In genomic region chr11:57713849-57714248, GRCh38 we compare ENCODE assay signal across 10 cellular contexts. TPM values are rescaled to one million over a fixed set of nuclear protein-coding genes. Genes with fewer than 3 reads are reported as not detected.
A peak's percentile ranks its signal among the peaks of the same experiment; 100 is the strongest.
DNase-seq lines count a peak whose midpoint lies in the region; ATAC-seq, FAIRE-seq and TF ChIP-seq lines count a peak whose summit lies in the region.
"Had no signal": no experiment of that assay in that cellular context is flagged by ENCODE, and none has a peak within 500 bp of the region (broad histone marks: within the 10 kb centered on the region; RNA-seq: fewer than 3 reads in every experiment).

No MANE protein-coding gene starts in this region.

- no peak for TF ChIP-seq RAD21 in HepG2 (CRISPR knock-in tag; IDR thresholded peaks at IDR 0.05)

- H2AFZ ChIP-seq in HepG2 (ENCODE audit: low read length): no peak overlapping the region

- peaks cover 39% of the 10 kb centered on the region for H3K4me1 Mint-ChIP-seq in activated naive CD8-positive, alpha-beta T cell treated with anti-CD3 and anti-CD28 coated beads, Interleukin-2, amount 50 U/mL, for 24 hours

- POLR2A ChIA-PET in HepG2 (lab: Yijun Ruan, JAX): interaction anchor here (1.0 to 1.5 kb wide), 3 partner anchors 9 to 28 kb away, joined by 3 to 6 read pairs (median 3); partner anchors contain the start of gene SELENOH

- H3K36me3 Mint-ChIP-seq in activated naive CD8-positive, alpha-beta T cell treated with anti-CD3 and anti-CD28 coated beads, Interleukin-2, amount 50 U/mL, for 24 hours (ENCODE audit: low read depth): peaks cover 15% of the 10 kb centered on the region

- intact Hi-C loops in HepG2 (cut with micrococcal nuclease; ENCODE audit: unreplicated experiment): loop anchor here (2.0 kb wide), 1 partner anchor 65 kb away; no protein-coding TSS in a partner anchor
- intact Hi-C loops in right lobe of liver (cut with DNase I): no loop called here
- intact Hi-C loops in left lung (cut with DNase I): no loop called here
- intact Hi-C loops in upper lobe of right lung (cut with DNase I): no loop called here

- H3K27me3 Mint-ChIP-seq in activated naive CD8-positive, alpha-beta T cell treated with anti-CD3 and anti-CD28 coated beads, Interleukin-2, amount 50 U/mL, for 24 hours: no peaks in the 10 kb centered on the region

- peaks cover 29% of the 10 kb centered on the region for H3K4me1 ChIP-seq in HepG2 (ENCODE audit: insufficient read depth, low read length)
- H3K4me1 ChIP-seq in right lobe of liver: peaks cover 0 to 33% (median 14%) of the 10 kb centered on the region in 4 donors
- H3K4me1 ChIP-seq in left lung: peaks cover 19 to 49% of the 10 kb centered on the region in 2 donors
- H3K4me1 ChIP-seq in upper lobe of right lung: peaks cover 31% of the 10 kb centered on the region

- H3K27me3 ChIP-seq in HepG2 (ENCODE audit: control insufficient read depth in 1 of 2, insufficient read depth in 2 of 2, low read length in 2 of 2) (no peaks in the 10 kb centered on the region; a peak in 1 of 5 replicates), right lobe of liver (no peaks in the 10 kb centered on the region), left lung (no peaks in the 10 kb centered on the region), upper lobe of right lung (no peaks in the 10 kb centered on the region)

- H3K79me2 ChIP-seq in HepG2 (ENCODE audit: insufficient read depth, low read length): peaks cover 42% of the 10 kb centered on the region

- H3K4me3 ChIP-seq in HepG2 (replicated peaks in 1 of 3; ENCODE audit: insufficient read depth in 1 of 3, low read depth in 2 of 3, low read length in 3 of 3) (peak overlapping the region; percentile 92 to 98 (median 92)), right lobe of liver (peak overlapping the region in 1 of 3 donors; percentile 90), left lung (peak overlapping the region; percentile 97 to 98), upper lobe of right lung (peak overlapping the region; percentile 82)

- TF ChIP-seq CTCF in HepG2 (CRISPR knock-in tag; IDR thresholded peaks at IDR 0.05) (no peak), right lobe of liver (IDR thresholded peaks at IDR 0.05) (no peak), left lung (IDR thresholded peaks at IDR 0.05) (no peak), upper lobe of right lung (IDR thresholded peaks at IDR 0.05) (no peak)

- no peak overlapping the region for H3K27ac ChIP-seq in HepG2 (ENCODE audit: extremely low read length, insufficient read depth, low read length)
- no peak overlapping the region for H3K27ac ChIP-seq in right lobe of liver
- no peak overlapping the region for H3K27ac ChIP-seq in left lung
- no peak overlapping the region for H3K27ac ChIP-seq in upper lobe of right lung

- H3K4me2 ChIP-seq in HepG2 (ENCODE audit: low read depth, low read length): peak overlapping the region; percentile 94

- no peak for FAIRE-seq in HepG2 (lab: Jason Lieb, UNC)

- H3K9ac ChIP-seq in HepG2 (ENCODE audit: insufficient read depth, low read depth, low read length): peak overlapping the region; percentile 91; the same call in 1 of the 2 replicates

- no peak for TF ChIP-seq EP300 in HepG2 (IDR thresholded peaks at IDR 0.05; ENCODE audit: low read depth in 2 of 2, low read length in 2 of 2)
- TF ChIP-seq EP300 in HepG2 (CRISPR knock-in tag; IDR thresholded peaks at IDR 0.05; ENCODE audit: borderline replicate concordance): no peak

- CTCF ChIA-PET in HepG2 (lab: Yijun Ruan, JAX; ENCODE audit: low intra/inter-chr PET ratio, low total read pairs): no interaction called here

- DNase-seq in HepG2 (ENCODE audit: low spot score) (no peak), right lobe of liver (no peak), left lung (no peak), upper lobe of right lung (no peak), ACHN (no peak)
- no peak for DNase-seq in activated naive CD8-positive, alpha-beta T cell treated with anti-CD3 and anti-CD28 coated beads, Interleukin-2, amount 50 U/mL, for 24 hours
- DNase-seq in central memory CD4-positive, alpha-beta T cell: no peak

- no peak for ATAC-seq in HepG2
- ATAC-seq in right lobe of liver: no peak
- ATAC-seq in activated naive CD8-positive, alpha-beta T cell treated with anti-CD3 and anti-CD28 coated beads, Interleukin-2, amount 50 U/mL, for 24 hours: no peak
- no peak for ATAC-seq in left lung
- no peak for ATAC-seq in upper lobe of right lung
- ATAC-seq in HG02610 (IDR thresholded peaks at IDR 0.05; ENCODE audit: unreplicated experiment): no peak

- H3K9me3 ChIP-seq in HepG2 (ENCODE audit: low read length) (no peaks in the 10 kb centered on the region), right lobe of liver (no peaks in the 10 kb centered on the region), left lung (no peaks in the 10 kb centered on the region), upper lobe of right lung (no peaks in the 10 kb centered on the region)

- in situ Hi-C loops in HepG2 (cut with HindIII; ENCODE audit: extremely low pct_ligation_motif_present, low pct_unique_long_range_greater_than_20kb): no loop called here
- in situ Hi-C loops in ACHN (cut with HindIII; ENCODE audit: low pct_ligation_motif_present, low pct_unique_long_range_greater_than_20kb, low sequenced_read_pairs): no loop called here

- no peaks in the 10 kb centered on the region for H4K20me1 ChIP-seq in HepG2 (ENCODE audit: insufficient read depth, low read length)

- peak overlapping the region; percentile 96 for H3K27ac Mint-ChIP-seq in activated naive CD8-positive, alpha-beta T cell treated with anti-CD3 and anti-CD28 coated beads, Interleukin-2, amount 50 U/mL, for 24 hours

- WGBS in HepG2 (ENCODE audit: low lambda C conversion rate): 87% methylated on average over 2 of the region's 2 CpGs
- WGBS in right lobe of liver (ENCODE audit: insufficient coverage, low coverage, low lambda C conversion rate, missing lambda C conversion rate): 88% methylated on average over 2 of the region's 2 CpGs

- H3K36me3 ChIP-seq in HepG2 (replicated peaks in 1 of 2; ENCODE audit: control insufficient read depth in 1 of 2, insufficient read depth in 2 of 2, low read length in 2 of 2) (peaks cover 0 to 7% of the 10 kb centered on the region in 2 experiments; a peak in 3 of 5 replicates), right lobe of liver (no peaks in the 10 kb centered on the region), left lung (peaks cover 0 to 12% of the 10 kb centered on the region in 2 donors), upper lobe of right lung (no peaks in the 10 kb centered on the region)

- TF ChIP-seq POLR2A in HepG2 (IDR thresholded peaks at IDR 0.05; ENCODE audit: insufficient read depth in 1 of 2, low read depth in 2 of 2, low read length in 2 of 2) (no peak), right lobe of liver (IDR thresholded peaks at IDR 0.05) (no peak)

- no peaks in the 10 kb centered on the region for H3K9me3 Mint-ChIP-seq in activated naive CD8-positive, alpha-beta T cell treated with anti-CD3 and anti-CD28 coated beads, Interleukin-2, amount 50 U/mL, for 24 hours

- peak overlapping the region; percentile 99 for H3K4me3 Mint-ChIP-seq in activated naive CD8-positive, alpha-beta T cell treated with anti-CD3 and anti-CD28 coated beads, Interleukin-2, amount 50 U/mL, for 24 hours

- no TSS peak for BruUV-seq in HepG2 (replicated peaks; lab: Mats Ljungman, UMichigan)

RNA-seq across cellular contexts. Expression of gene TMX2, which starts 1.5 kb away (rescaled TPM):
- total RNA-seq in HepG2 (2016; rRNA removed; fragmentation: Illumina TruSeq; extraction: Trizol): 67.0 and 129 TPM in 2 replicates
- 23.9 and 24.2 TPM in 2 replicates for total RNA-seq in HepG2 (2016; cell fraction: cytosol; rRNA removed; fragmentation: Illumina TruSeq; extraction: Trizol; ENCODE audit: low read depth)
- 67.3 and 132 TPM in 2 replicates for total RNA-seq in HepG2 (2016; cell fraction: insoluble cytoplasmic fraction; rRNA removed; fragmentation: Illumina TruSeq; extraction: Trizol)
- 43.6 and 47.0 TPM in 2 replicates for total RNA-seq in HepG2 (2016; cell fraction: membrane; rRNA removed; fragmentation: Illumina TruSeq; extraction: Trizol)
- total RNA-seq in HepG2 (2016; cell fraction: nucleus; rRNA removed; fragmentation: Illumina TruSeq; extraction: Trizol): 118 and 129 TPM in 2 replicates
- 73.9 and 84.5 TPM in 2 replicates for polyA plus RNA-seq in HepG2 (2011; rRNA removed)
- 64.6 and 74.4 TPM in 2 replicates for polyA plus RNA-seq in HepG2 (2011; cell fraction: cytosol; rRNA removed)
- polyA plus RNA-seq in HepG2 (2011; cell fraction: nucleus; rRNA removed): 58.5 and 61.3 TPM in 2 replicates
- polyA plus RNA-seq in HepG2 (2012): 69.3 and 76.8 TPM in 2 replicates
- 20.9 and 22.1 TPM in 2 replicates for polyA plus RNA-seq in HepG2 (2016; cell fraction: cytosol; fragmentation: Illumina TruSeq; extraction: Trizol; ENCODE audit: low read depth)
- 69.9 and 74.8 TPM in 2 replicates for polyA plus RNA-seq in HepG2 (2016; cell fraction: insoluble cytoplasmic fraction; fragmentation: Illumina TruSeq; extraction: Trizol; ENCODE audit: low read depth)
- 34.0 and 35.7 TPM in 2 replicates for polyA plus RNA-seq in HepG2 (2016; cell fraction: membrane; fragmentation: Illumina TruSeq; extraction: Trizol; ENCODE audit: low read depth)
- polyA plus RNA-seq in HepG2 (2016; cell fraction: nucleus; fragmentation: Illumina TruSeq; extraction: Trizol; ENCODE audit: insufficient read depth, low read depth): 188 and 197 TPM in 2 replicates
- 143 and 304 TPM in 2 replicates for polyA minus RNA-seq in HepG2 (2011; rRNA and poly(A)+ RNA removed; ENCODE audit: low replicate concordance)
- polyA minus RNA-seq in HepG2 (2011; cell fraction: cytosol; rRNA and poly(A)+ RNA removed): 56.1 and 60.1 TPM in 2 replicates
- 57.4 and 73.6 TPM in 2 replicates for polyA minus RNA-seq in HepG2 (2011; cell fraction: nucleus; rRNA and poly(A)+ RNA removed)
- 10 to 100 TPM; 39.1 to 53.8 (median 48.5) TPM for total RNA-seq in right lobe of liver
- total RNA-seq in left lung: 10 to 100 TPM; 67.7 to 88.3 TPM
- total RNA-seq in upper lobe of right lung: 70.4 TPM

RNA-seq across cellular contexts. Expression of gene MED19, which starts 1.8 kb away (rescaled TPM):
- total RNA-seq in HepG2 (2016; rRNA removed; fragmentation: Illumina TruSeq; extraction: Trizol) (13.8 and 15.1 TPM in 2 replicates), right lobe of liver (1 to 10 TPM; 5.7 to 8.7 (median 6.3) TPM), left lung (10 to 100 TPM; 11.0 to 11.8 TPM), upper lobe of right lung (9.6 TPM)
- total RNA-seq in HepG2 (2016; cell fraction: cytosol; rRNA removed; fragmentation: Illumina TruSeq; extraction: Trizol; ENCODE audit: low read depth): 5.6 and 6.3 TPM in 2 replicates
- 14.0 and 14.8 TPM in 2 replicates for total RNA-seq in HepG2 (2016; cell fraction: insoluble cytoplasmic fraction; rRNA removed; fragmentation: Illumina TruSeq; extraction: Trizol)
- 6.4 and 7.4 TPM in 2 replicates for total RNA-seq in HepG2 (2016; cell fraction: membrane; rRNA removed; fragmentation: Illumina TruSeq; extraction: Trizol)
- 7.7 and 8.9 TPM in 2 replicates for total RNA-seq in HepG2 (2016; cell fraction: nucleus; rRNA removed; fragmentation: Illumina TruSeq; extraction: Trizol)
- 12.8 and 12.9 TPM in 2 replicates for polyA plus RNA-seq in HepG2 (2011; rRNA removed)
- 14.5 and 23.8 TPM in 2 replicates for polyA plus RNA-seq in HepG2 (2011; cell fraction: cytosol; rRNA removed)
- polyA plus RNA-seq in HepG2 (2011; cell fraction: nucleus; rRNA removed): 19.1 and 22.0 TPM in 2 replicates
- 6.5 and 9.5 TPM in 2 replicates for polyA plus RNA-seq in HepG2 (2012)
- polyA plus RNA-seq in HepG2 (2016; cell fraction: cytosol; fragmentation: Illumina TruSeq; extraction: Trizol; ENCODE audit: low read depth): 5.3 and 6.8 TPM in 2 replicates
- polyA plus RNA-seq in HepG2 (2016; cell fraction: insoluble cytoplasmic fraction; fragmentation: Illumina TruSeq; extraction: Trizol; ENCODE audit: low read depth): 18.8 and 19.8 TPM in 2 replicates
- polyA plus RNA-seq in HepG2 (2016; cell fraction: membrane; fragmentation: Illumina TruSeq; extraction: Trizol; ENCODE audit: low read depth): 4.9 and 5.2 TPM in 2 replicates
- polyA plus RNA-seq in HepG2 (2016; cell fraction: nucleus; fragmentation: Illumina TruSeq; extraction: Trizol; ENCODE audit: insufficient read depth, low read depth): 12.1 and 13.6 TPM in 2 replicates
- 6.8 and 11.8 TPM in 2 replicates for polyA minus RNA-seq in HepG2 (2011; rRNA and poly(A)+ RNA removed; ENCODE audit: low replicate concordance)
- 4.0 and 4.8 TPM in 2 replicates for polyA minus RNA-seq in HepG2 (2011; cell fraction: cytosol; rRNA and poly(A)+ RNA removed)
- 8.8 and 9.9 TPM in 2 replicates for polyA minus RNA-seq in HepG2 (2011; cell fraction: nucleus; rRNA and poly(A)+ RNA removed)

RNA-seq across cellular contexts. Expression of gene SELENOH, which starts 27.4 kb away (rescaled TPM):
- total RNA-seq in HepG2 (2016; rRNA removed; fragmentation: Illumina TruSeq; extraction: Trizol) (70.2 and 77.4 TPM in 2 replicates), right lobe of liver (100 to 1,000 TPM in 1 of 6 experiments, 10 to 100 TPM in 5; 57.1 to 110 (median 70.7) TPM), left lung (100 to 1,000 TPM in 1 of 2 donors, 10 to 100 TPM in 1; 94.1 to 108 TPM), upper lobe of right lung (103 TPM)
- total RNA-seq in HepG2 (2016; cell fraction: cytosol; rRNA removed; fragmentation: Illumina TruSeq; extraction: Trizol; ENCODE audit: low read depth): 48.7 and 57.5 TPM in 2 replicates
- 76.0 and 79.2 TPM in 2 replicates for total RNA-seq in HepG2 (2016; cell fraction: insoluble cytoplasmic fraction; rRNA removed; fragmentation: Illumina TruSeq; extraction: Trizol)
- total RNA-seq in HepG2 (2016; cell fraction: membrane; rRNA removed; fragmentation: Illumina TruSeq; extraction: Trizol): 80.5 and 93.1 TPM in 2 replicates
- 38.1 and 39.0 TPM in 2 replicates for total RNA-seq in HepG2 (2016; cell fraction: nucleus; rRNA removed; fragmentation: Illumina TruSeq; extraction: Trizol)
- polyA plus RNA-seq in HepG2 (2011; rRNA removed): 22.0 and 27.2 TPM in 2 replicates
- 30.8 and 42.4 TPM in 2 replicates for polyA plus RNA-seq in HepG2 (2011; cell fraction: cytosol; rRNA removed)
- polyA plus RNA-seq in HepG2 (2011; cell fraction: nucleus; rRNA removed): 34.5 and 35.6 TPM in 2 replicates
- 18.1 and 28.1 TPM in 2 replicates for polyA plus RNA-seq in HepG2 (2012)
- polyA plus RNA-seq in HepG2 (2016; cell fraction: cytosol; fragmentation: Illumina TruSeq; extraction: Trizol; ENCODE audit: low read depth): 46.1 and 57.4 TPM in 2 replicates
- polyA plus RNA-seq in HepG2 (2016; cell fraction: insoluble cytoplasmic fraction; fragmentation: Illumina TruSeq; extraction: Trizol; ENCODE audit: low read depth): 59.0 and 63.0 TPM in 2 replicates
- 58.7 and 68.5 TPM in 2 replicates for polyA plus RNA-seq in HepG2 (2016; cell fraction: membrane; fragmentation: Illumina TruSeq; extraction: Trizol; ENCODE audit: low read depth)
- 58.2 and 61.8 TPM in 2 replicates for polyA plus RNA-seq in HepG2 (2016; cell fraction: nucleus; fragmentation: Illumina TruSeq; extraction: Trizol; ENCODE audit: insufficient read depth, low read depth)
- 12.4 and 17.0 TPM in 2 replicates for polyA minus RNA-seq in HepG2 (2011; rRNA and poly(A)+ RNA removed; ENCODE audit: low replicate concordance)
- polyA minus RNA-seq in HepG2 (2011; cell fraction: cytosol; rRNA and poly(A)+ RNA removed): 6.4 and 7.8 TPM in 2 replicates
- 33.2 and 37.3 TPM in 2 replicates for polyA minus RNA-seq in HepG2 (2011; cell fraction: nucleus; rRNA and poly(A)+ RNA removed)

RNA-seq across cellular contexts. Expression of gene BTBD18, which starts 37.8 kb away (rescaled TPM):
- not detected in 2 replicates for total RNA-seq in HepG2 (2016; rRNA removed; fragmentation: Illumina TruSeq; extraction: Trizol)
- total RNA-seq in HepG2 (2016; cell fraction: cytosol; rRNA removed; fragmentation: Illumina TruSeq; extraction: Trizol; ENCODE audit: low read depth): not detected in 2 replicates
- not detected in 2 replicates for total RNA-seq in HepG2 (2016; cell fraction: insoluble cytoplasmic fraction; rRNA removed; fragmentation: Illumina TruSeq; extraction: Trizol)
- total RNA-seq in HepG2 (2016; cell fraction: membrane; rRNA removed; fragmentation: Illumina TruSeq; extraction: Trizol): not detected in 2 replicates
- total RNA-seq in HepG2 (2016; cell fraction: nucleus; rRNA removed; fragmentation: Illumina TruSeq; extraction: Trizol): not detected in 2 replicates
- not detected in 2 replicates for polyA plus RNA-seq in HepG2 (2011; rRNA removed)
- not detected in 2 replicates for polyA plus RNA-seq in HepG2 (2011; cell fraction: cytosol; rRNA removed)
- polyA plus RNA-seq in HepG2 (2011; cell fraction: nucleus; rRNA removed): not detected in 2 replicates
- polyA plus RNA-seq in HepG2 (2012): 0.11 TPM in 1 of 2 replicates, not detected in the other
- not detected in 2 replicates for polyA plus RNA-seq in HepG2 (2016; cell fraction: cytosol; fragmentation: Illumina TruSeq; extraction: Trizol; ENCODE audit: low read depth)
- polyA plus RNA-seq in HepG2 (2016; cell fraction: insoluble cytoplasmic fraction; fragmentation: Illumina TruSeq; extraction: Trizol; ENCODE audit: low read depth): not detected in 2 replicates
- polyA plus RNA-seq in HepG2 (2016; cell fraction: membrane; fragmentation: Illumina TruSeq; extraction: Trizol; ENCODE audit: low read depth): not detected in 2 replicates
- not detected in 2 replicates for polyA plus RNA-seq in HepG2 (2016; cell fraction: nucleus; fragmentation: Illumina TruSeq; extraction: Trizol; ENCODE audit: insufficient read depth, low read depth)
- not detected in 2 replicates for polyA minus RNA-seq in HepG2 (2011; rRNA and poly(A)+ RNA removed; ENCODE audit: low replicate concordance)
- polyA minus RNA-seq in HepG2 (2011; cell fraction: cytosol; rRNA and poly(A)+ RNA removed): not detected in 2 replicates
- not detected in 2 replicates for polyA minus RNA-seq in HepG2 (2011; cell fraction: nucleus; rRNA and poly(A)+ RNA removed)
- not detected for total RNA-seq in right lobe of liver
- not detected for total RNA-seq in left lung
- total RNA-seq in upper lobe of right lung: not detected
- total RNA-seq: myocyte, NCI-H460 had no signal

RNA-seq across cellular contexts. Expression of gene ZDHHC5, which starts 45.9 kb away (rescaled TPM):
- total RNA-seq in HepG2 (2016; rRNA removed; fragmentation: Illumina TruSeq; extraction: Trizol) (20.3 and 26.6 TPM in 2 replicates), right lobe of liver (10 to 100 TPM; 27.0 to 35.7 (median 33.6) TPM), left lung (10 to 100 TPM; 69.9 to 83.6 TPM), upper lobe of right lung (79.8 TPM)
- 6.3 and 6.7 TPM in 2 replicates for total RNA-seq in HepG2 (2016; cell fraction: cytosol; rRNA removed; fragmentation: Illumina TruSeq; extraction: Trizol; ENCODE audit: low read depth)
- 18.8 and 25.9 TPM in 2 replicates for total RNA-seq in HepG2 (2016; cell fraction: insoluble cytoplasmic fraction; rRNA removed; fragmentation: Illumina TruSeq; extraction: Trizol)
- total RNA-seq in HepG2 (2016; cell fraction: membrane; rRNA removed; fragmentation: Illumina TruSeq; extraction: Trizol): 19.1 and 20.9 TPM in 2 replicates
- total RNA-seq in HepG2 (2016; cell fraction: nucleus; rRNA removed; fragmentation: Illumina TruSeq; extraction: Trizol): 28.7 and 30.0 TPM in 2 replicates
- 34.0 and 42.4 TPM in 2 replicates for polyA plus RNA-seq in HepG2 (2011; rRNA removed)
- polyA plus RNA-seq in HepG2 (2011; cell fraction: cytosol; rRNA removed): 27.4 and 33.9 TPM in 2 replicates
- polyA plus RNA-seq in HepG2 (2011; cell fraction: nucleus; rRNA removed): 28.1 and 30.8 TPM in 2 replicates
- polyA plus RNA-seq in HepG2 (2012): 20.6 and 23.1 TPM in 2 replicates
- polyA plus RNA-seq in HepG2 (2016; cell fraction: cytosol; fragmentation: Illumina TruSeq; extraction: Trizol; ENCODE audit: low read depth): 3.1 and 3.8 TPM in 2 replicates
- 19.0 and 21.5 TPM in 2 replicates for polyA plus RNA-seq in HepG2 (2016; cell fraction: insoluble cytoplasmic fraction; fragmentation: Illumina TruSeq; extraction: Trizol; ENCODE audit: low read depth)
- 11.4 and 13.6 TPM in 2 replicates for polyA plus RNA-seq in HepG2 (2016; cell fraction: membrane; fragmentation: Illumina TruSeq; extraction: Trizol; ENCODE audit: low read depth)
- polyA plus RNA-seq in HepG2 (2016; cell fraction: nucleus; fragmentation: Illumina TruSeq; extraction: Trizol; ENCODE audit: insufficient read depth, low read depth): 39.9 and 44.1 TPM in 2 replicates
- polyA minus RNA-seq in HepG2 (2011; rRNA and poly(A)+ RNA removed; ENCODE audit: low replicate concordance): 86.9 and 107 TPM in 2 replicates
- polyA minus RNA-seq in HepG2 (2011; cell fraction: cytosol; rRNA and poly(A)+ RNA removed): 18.9 and 25.6 TPM in 2 replicates
- 30.5 and 36.2 TPM in 2 replicates for polyA minus RNA-seq in HepG2 (2011; cell fraction: nucleus; rRNA and poly(A)+ RNA removed)
